Comparison of ENCODE assay signal across 1 cellular context in genomic region chr10:44244745-44245600, GRCh38.
TF ChIP-seq lines count a peak whose summit lies in the region.

No MANE protein-coding gene starts in this region.

TF ChIP-seq in HepG2, 621 proteins besides CTCF, POLR2A, EP300 and RAD21 (continued from another document and continues in another):
- TF ChIP-seq NFAT5 (CRISPR knock-in tag; IDR thresholded peaks at IDR 0.05) (no peak), ZFP36L2 (CRISPR knock-in tag; IDR thresholded peaks at IDR 0.05) (no peak), ZNF616 (CRISPR knock-in tag; IDR thresholded peaks at IDR 0.05; ENCODE audit: low read depth) (no peak), MAFF (IDR thresholded peaks at IDR 0.05; ENCODE audit: low read depth, low read length) (peak; percentile 60), KAT8 (CRISPR knock-in tag; IDR thresholded peaks at IDR 0.05) (peak; percentile 10; the same call in 1 of the 2 replicates), THAP8 (CRISPR knock-in tag; IDR thresholded peaks at IDR 0.05; ENCODE audit: borderline replicate concordance) (no peak), NR2F2 (IDR thresholded peaks at IDR 0.05; ENCODE audit: borderline replicate concordance, low read depth) (0 out of 2 replicates have a peak, but pooled peaks have one; percentile 13), ZNF567 (CRISPR knock-in tag; IDR thresholded peaks at IDR 0.05; ENCODE audit: borderline replicate concordance) (no peak), ZNF501 (CRISPR knock-in tag; IDR thresholded peaks at IDR 0.05) (no peak), ZBTB34 (CRISPR knock-in tag; IDR thresholded peaks at IDR 0.05) (no peak), ZNF710 (CRISPR knock-in tag; IDR thresholded peaks at IDR 0.05; ENCODE audit: borderline replicate concordance) (no peak), KLF11 (CRISPR knock-in tag; IDR thresholded peaks at IDR 0.05) (no peak), ZSCAN20 (CRISPR knock-in tag; IDR thresholded peaks at IDR 0.05; ENCODE audit: borderline replicate concordance) (no peak), PRDM10 (CRISPR knock-in tag; IDR thresholded peaks at IDR 0.05; ENCODE audit: low read depth) (no peak), ZNF296 (CRISPR knock-in tag; conservative IDR thresholded peaks at IDR 0.05) (no peak), ZNF552 (CRISPR knock-in tag; IDR thresholded peaks at IDR 0.05; ENCODE audit: borderline replicate concordance) (no peak), MAF1 (CRISPR knock-in tag; IDR thresholded peaks at IDR 0.05; ENCODE audit: borderline replicate concordance) (no peak), TEAD3 (CRISPR knock-in tag; optimal IDR thresholded peaks at IDR 0.05; ENCODE audit: borderline replicate concordance) (no peak), PAXIP1 (CRISPR knock-in tag; conservative IDR thresholded peaks at IDR 0.05) (peak; percentile 8; the same call in 1 of the 2 replicates), KAT7 (CRISPR knock-in tag; IDR thresholded peaks at IDR 0.05; ENCODE audit: borderline replicate concordance) (peak; percentile 14; the same call in 1 of the 2 replicates), POLR2G (IDR thresholded peaks at IDR 0.05; ENCODE audit: low read depth, low read length) (peak; percentile 50), ZNF30 (CRISPR knock-in tag; IDR thresholded peaks at IDR 0.05) (no peak), SAP130 (CRISPR knock-in tag; IDR thresholded peaks at IDR 0.05; ENCODE audit: low read depth) (peak; percentile 48), NCOA5 (CRISPR knock-in tag; IDR thresholded peaks at IDR 0.05) (no peak), MIXL1 (CRISPR knock-in tag; IDR thresholded peaks at IDR 0.05) (peak; percentile 71; the same call in 1 of the 2 replicates), NCOA2 (CRISPR knock-in tag; IDR thresholded peaks at IDR 0.05) (0 out of 2 replicates have a peak, but pooled peaks have one; percentile 27), HOXD1 (CRISPR knock-in tag; IDR thresholded peaks at IDR 0.05) (no peak), MBNL3 (CRISPR knock-in tag; conservative IDR thresholded peaks at IDR 0.05) (no peak), MXD1 (CRISPR knock-in tag; IDR thresholded peaks at IDR 0.05) (no peak), MED1 (CRISPR knock-in tag; IDR thresholded peaks at IDR 0.05) (0 out of 2 replicates have a peak, but pooled peaks have one; percentile 41), BCL6 (CRISPR knock-in tag; IDR thresholded peaks at IDR 0.05) (no peak), HNF1B (CRISPR knock-in tag; IDR thresholded peaks at IDR 0.05) (0 out of 2 replicates have a peak, but pooled peaks have one; percentile 40), GATAD2A (CRISPR knock-in tag; IDR thresholded peaks at IDR 0.05) (peak; percentile 58; the same call in 1 of the 2 replicates), SNAPC5 (CRISPR knock-in tag; IDR thresholded peaks at IDR 0.05; ENCODE audit: borderline replicate concordance) (no peak), ZMYM3 (CRISPR knock-in tag; IDR thresholded peaks at IDR 0.05) (no peak), ZC3H4 (CRISPR knock-in tag; IDR thresholded peaks at IDR 0.05; ENCODE audit: borderline replicate concordance) (no peak), FOXP4 (CRISPR knock-in tag; IDR thresholded peaks at IDR 0.05) (peak; percentile 44), HIVEP1 (CRISPR knock-in tag; IDR thresholded peaks at IDR 0.05) (no peak), FOXJ3 (CRISPR knock-in tag; IDR thresholded peaks at IDR 0.05; ENCODE audit: borderline replicate concordance) (no peak), TRIM24 (CRISPR knock-in tag; IDR thresholded peaks at IDR 0.05) (no peak), HES4 (CRISPR knock-in tag; IDR thresholded peaks at IDR 0.05; ENCODE audit: borderline replicate concordance) (no peak), DMAP1 (CRISPR knock-in tag; IDR thresholded peaks at IDR 0.05) (no peak)
